ENCODE assay signal across 18 cellular contexts in the genomic region with DNA sequence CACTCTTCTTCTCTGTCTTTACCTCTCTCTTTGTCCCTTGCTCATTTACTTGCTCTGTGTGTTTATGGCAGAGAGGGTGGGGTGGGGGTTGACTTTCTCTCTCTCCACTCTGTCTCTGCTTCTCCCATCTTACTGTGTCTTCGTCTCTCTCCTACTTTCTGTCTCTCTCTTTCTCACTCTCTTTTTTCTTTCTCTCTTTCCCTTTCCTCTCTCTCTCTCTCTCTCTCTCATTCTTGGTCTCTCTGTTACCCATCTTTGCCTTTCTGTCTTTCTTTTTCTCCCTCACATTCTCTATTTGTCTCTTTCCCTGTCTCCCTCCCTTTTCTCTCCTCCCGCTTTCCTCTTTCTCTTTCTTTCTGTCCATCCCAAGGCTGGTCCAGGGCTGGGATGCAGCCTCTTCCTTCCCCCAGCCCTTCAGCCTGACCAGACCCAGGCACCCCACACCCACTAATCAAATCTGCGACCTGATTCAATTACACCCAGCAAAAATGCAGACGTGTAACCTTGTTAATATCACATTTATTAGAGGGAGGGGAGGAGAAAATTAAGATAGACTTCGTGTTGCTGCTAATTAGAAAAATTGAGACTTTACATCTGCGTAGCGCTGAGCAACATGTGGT.
"Had no signal": no experiment of that assay in that cellular context is flagged by ENCODE, and none has a peak within 500 bp of the region (broad histone marks: within the 10 kb centered on the region; RNA-seq: fewer than 3 reads in every experiment).

No MANE protein-coding gene starts in this region.

- H3K36me3 ChIP-seq: esophagus muscularis mucosa, gastrocnemius medialis, left ventricle myocardium inferior, lower lobe of right lung, neutrophil had no signal

- H3K4me1 Mint-ChIP-seq: stimulated activated naive B cell treated with anti-CD40 and anti-IgM and Interleukin-4, amounts not matched to agents 10 μg/mL and 1 μg/mL and 100 μg/mL, for 72 hours had no signal

- DNase-seq: effector memory CD8-positive, alpha-beta T cell; gastrocnemius medialis; left cardiac atrium; left ventricle myocardium inferior; lower lobe of right lung; mesenchymal stem cell; midbrain; posterior cingulate gyrus; right cardiac atrium; stimulated activated CD4-positive, alpha-beta T cell treated with anti-CD3 and anti-CD28 coated beads, Interleukin-4, amount 100 ng/mL, for 24 hours; stimulated activated naive B cell treated with anti-CD40 and anti-IgM and Interleukin-4, amounts not matched to agents 10 μg/mL and 1 μg/mL and 100 μg/mL, for 72 hours; trophoblast cell had no signal

- H3K4me3 Mint-ChIP-seq: effector memory CD8-positive, alpha-beta T cell; natural killer cell treated with Interleukin-12 subunit alpha and Interleukin-12 subunit beta and Interleukin-15 and Interleukin-18, amount 100 ng/mL, for 72 hours; stimulated activated naive B cell treated with anti-CD40 and anti-IgM and Interleukin-4, amounts not matched to agents 10 μg/mL and 1 μg/mL and 100 μg/mL, for 72 hours had no signal

- H3K27ac Mint-ChIP-seq: effector memory CD8-positive, alpha-beta T cell; natural killer cell treated with Interleukin-12 subunit alpha and Interleukin-12 subunit beta and Interleukin-15 and Interleukin-18, amount 100 ng/mL, for 72 hours; stimulated activated naive B cell treated with anti-CD40 and anti-IgM and Interleukin-4, amounts not matched to agents 10 μg/mL and 1 μg/mL and 100 μg/mL, for 72 hours had no signal

- ATAC-seq: effector memory CD8-positive, alpha-beta T cell; gastrocnemius medialis; left cardiac atrium; lower lobe of right lung; natural killer cell treated with Interleukin-12 subunit alpha and Interleukin-12 subunit beta and Interleukin-15 and Interleukin-18, amount 100 ng/mL, for 72 hours; right cardiac atrium; stimulated activated naive B cell treated with anti-CD40 and anti-IgM and Interleukin-4, amounts not matched to agents 10 μg/mL and 1 μg/mL and 100 μg/mL, for 72 hours had no signal

- H3K4me2 ChIP-seq: smooth muscle cell had no signal

- H3K27ac ChIP-seq: epithelial cell of prostate, esophagus muscularis mucosa, gastrocnemius medialis, left ventricle myocardium inferior, lower lobe of right lung, neutrophil had no signal

- H3K4me1 ChIP-seq: esophagus muscularis mucosa, gastrocnemius medialis, left ventricle myocardium inferior, lower lobe of right lung had no signal

- H3K27me3 ChIP-seq: gastrocnemius medialis had no signal

- H3K27me3 Mint-ChIP-seq: effector memory CD8-positive, alpha-beta T cell had no signal

- H3K9me3 ChIP-seq: esophagus muscularis mucosa, gastrocnemius medialis, left ventricle myocardium inferior, lower lobe of right lung, neutrophil had no signal

- FAIRE-seq: keratinocyte had no signal

- H3K9me3 Mint-ChIP-seq: effector memory CD8-positive, alpha-beta T cell had no signal

- H3K36me3 Mint-ChIP-seq: natural killer cell treated with Interleukin-12 subunit alpha and Interleukin-12 subunit beta and Interleukin-15 and Interleukin-18, amount 100 ng/mL, for 72 hours; stimulated activated naive B cell treated with anti-CD40 and anti-IgM and Interleukin-4, amounts not matched to agents 10 μg/mL and 1 μg/mL and 100 μg/mL, for 72 hours had no signal

- H3K4me3 ChIP-seq: esophagus muscularis mucosa, gastrocnemius medialis, left ventricle myocardium inferior, lower lobe of right lung, smooth muscle cell had no signal
